ENCODE assay signal across 1 cellular context in genomic region chr12:105696-106095, GRCh38.
TF ChIP-seq lines count a peak whose summit lies in the region.

No MANE protein-coding gene starts in this region.

TF ChIP-seq in H1, 55 proteins besides CTCF, POLR2A, EP300 and RAD21:
- TF ChIP-seq MAX (IDR thresholded peaks at IDR 0.05) (no peak), SP2 (IDR thresholded peaks at IDR 0.05; ENCODE audit: low read length) (no peak), ASH2L (IDR thresholded peaks at IDR 0.05; ENCODE audit: low read length) (no peak), RXRA (IDR thresholded peaks at IDR 0.05; ENCODE audit: insufficient read depth, low read depth, low read length) (no peak), HDAC2 (IDR thresholded peaks at IDR 0.05; ENCODE audit: borderline replicate concordance in 1 of 2, low read depth in 2 of 2, low read length in 2 of 2) (no peak), CTBP2 (IDR thresholded peaks at IDR 0.05; ENCODE audit: borderline replicate concordance, insufficient read depth, insufficient read length, low read length) (no peak), TBP (IDR thresholded peaks at IDR 0.05; ENCODE audit: low read depth, low read length) (no peak), CBX5 (IDR thresholded peaks at IDR 0.05; ENCODE audit: low read depth, low read length) (no peak), GABPA (IDR thresholded peaks at IDR 0.05; ENCODE audit: borderline replicate concordance, insufficient read depth, low read length) (no peak), CHD2 (IDR thresholded peaks at IDR 0.05; ENCODE audit: low read length) (no peak), JUND (IDR thresholded peaks at IDR 0.05; ENCODE audit: low read length) (no peak), RFX5 (IDR thresholded peaks at IDR 0.05; ENCODE audit: borderline replicate concordance, low read depth, low read length) (no peak), TAF7 (optimal IDR thresholded peaks at IDR 0.05; ENCODE audit: borderline replicate concordance, low read depth, low read length) (no peak), E2F6 (IDR thresholded peaks at IDR 0.05) (no peak), SAP30 (IDR thresholded peaks at IDR 0.05; ENCODE audit: insufficient read depth, insufficient replicate concordance, low read length) (no peak), POLR2AphosphoS5 (IDR thresholded peaks at IDR 0.05; ENCODE audit: low read depth, low read length) (no peak), CEBPB (IDR thresholded peaks at IDR 0.05; ENCODE audit: low read depth, low read length) (no peak), EGR1 (IDR thresholded peaks at IDR 0.05; ENCODE audit: borderline replicate concordance, low read depth, low read length) (no peak)
